ENCODE assay signal across 1 cellular context in genomic region chr19:38778733-38779132, GRCh38.
TF ChIP-seq lines count a peak whose summit lies in the region.

No MANE protein-coding gene starts in this region.

TF ChIP-seq in HEK293, 187 proteins besides CTCF, POLR2A, EP300 and RAD21 (continued from another document):
- no peak for TF ChIP-seq ZNF654 (tag by site-specific recombination; IDR thresholded peaks at IDR 0.05; ENCODE audit: low read depth)
- no peak for TF ChIP-seq ZNF639 (tag by site-specific recombination; IDR thresholded peaks at IDR 0.05)
- TF ChIP-seq, protein P1, sequence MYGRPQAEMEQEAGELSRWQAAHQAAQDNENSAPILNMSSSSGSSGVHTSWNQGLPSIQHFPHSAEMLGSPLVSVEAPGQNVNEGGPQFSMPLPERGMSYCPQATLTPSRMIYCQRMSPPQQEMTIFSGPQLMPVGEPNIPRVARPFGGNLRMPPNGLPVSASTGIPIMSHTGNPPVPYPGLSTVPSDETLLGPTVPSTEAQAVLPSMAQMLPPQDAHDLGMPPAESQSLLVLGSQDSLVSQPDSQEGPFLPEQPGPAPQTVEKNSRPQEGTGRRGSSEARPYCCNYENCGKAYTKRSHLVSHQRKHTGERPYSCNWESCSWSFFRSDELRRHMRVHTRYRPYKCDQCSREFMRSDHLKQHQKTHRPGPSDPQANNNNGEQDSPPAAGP (tag by site-specific recombination; IDR thresholded peaks at IDR 0.05), result no peak
- TF ChIP-seq ZEB2 (tag by site-specific recombination; IDR thresholded peaks at IDR 0.05), result no peak
- no peak for TF ChIP-seq ZBTB48 (tag by site-specific recombination; IDR thresholded peaks at IDR 0.05)
- TF ChIP-seq, protein P2, sequence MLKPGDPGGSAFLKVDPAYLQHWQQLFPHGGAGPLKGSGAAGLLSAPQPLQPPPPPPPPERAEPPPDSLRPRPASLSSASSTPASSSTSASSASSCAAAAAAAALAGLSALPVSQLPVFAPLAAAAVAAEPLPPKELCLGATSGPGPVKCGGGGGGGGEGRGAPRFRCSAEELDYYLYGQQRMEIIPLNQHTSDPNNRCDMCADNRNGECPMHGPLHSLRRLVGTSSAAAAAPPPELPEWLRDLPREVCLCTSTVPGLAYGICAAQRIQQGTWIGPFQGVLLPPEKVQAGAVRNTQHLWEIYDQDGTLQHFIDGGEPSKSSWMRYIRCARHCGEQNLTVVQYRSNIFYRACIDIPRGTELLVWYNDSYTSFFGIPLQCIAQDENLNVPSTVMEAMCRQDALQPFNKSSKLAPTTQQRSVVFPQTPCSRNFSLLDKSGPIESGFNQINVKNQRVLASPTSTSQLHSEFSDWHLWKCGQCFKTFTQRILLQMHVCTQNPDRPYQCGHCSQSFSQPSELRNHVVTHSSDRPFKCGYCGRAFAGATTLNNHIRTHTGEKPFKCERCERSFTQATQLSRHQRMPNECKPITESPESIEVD (tag by site-specific recombination; IDR thresholded peaks at IDR 0.05), result no peak
- TF ChIP-seq ZNF610 (tag by site-specific recombination; IDR thresholded peaks at IDR 0.05; ENCODE audit: borderline replicate concordance), result no peak
- TF ChIP-seq ZIC2 (tag by site-specific recombination; IDR thresholded peaks at IDR 0.05), result peak; percentile 40; the same call in 1 of the 2 replicates
- no peak for TF ChIP-seq ZNF423 (tag by site-specific recombination; IDR thresholded peaks at IDR 0.05)
- TF ChIP-seq ZNF600 (tag by site-specific recombination; IDR thresholded peaks at IDR 0.05), result no peak
- no peak for TF ChIP-seq WT1 (tag by site-specific recombination; IDR thresholded peaks at IDR 0.05)
- no peak for TF ChIP-seq ZNF677 (tag by site-specific recombination; IDR thresholded peaks at IDR 0.05)
- TF ChIP-seq ZNF324 (tag by site-specific recombination; IDR thresholded peaks at IDR 0.05), result no peak
- TF ChIP-seq ZNF623 (tag by site-specific recombination; IDR thresholded peaks at IDR 0.05), result no peak
- no peak for TF ChIP-seq ZNF548 (tag by site-specific recombination; IDR thresholded peaks at IDR 0.05)
- TF ChIP-seq GLIS2 (tag by site-specific recombination; IDR thresholded peaks at IDR 0.05), result peak; percentile 31; the same call in 1 of the 2 replicates
- TF ChIP-seq ELK4 (IDR thresholded peaks at IDR 0.05; ENCODE audit: borderline replicate concordance, low read depth, low read length), result no peak
- no peak for TF ChIP-seq ZNF350 (tag by site-specific recombination; IDR thresholded peaks at IDR 0.05)
TF ChIP-seq in HEK293: peak in this region for 4.
